ENCODE assay signal across 1 cellular context in the genomic region with DNA sequence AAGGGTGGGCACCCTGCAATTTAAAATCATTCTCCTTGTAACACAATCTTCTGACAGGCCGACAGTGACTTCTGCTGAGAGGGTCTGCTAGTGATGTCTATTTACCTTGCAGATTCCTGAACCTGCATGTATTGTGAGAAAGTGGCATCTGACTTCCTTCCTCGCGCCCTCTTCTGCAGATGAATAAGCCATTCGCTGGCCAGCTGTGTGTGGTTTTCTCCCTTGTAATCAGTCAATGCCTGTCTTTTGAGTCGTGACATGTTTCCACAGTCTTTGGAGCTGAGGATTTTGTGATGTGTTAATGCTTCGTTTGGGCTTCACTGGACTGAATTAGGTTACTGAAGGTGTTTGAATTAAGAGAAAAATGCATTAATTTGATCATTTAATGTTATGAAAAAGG.
TF ChIP-seq lines count a peak whose summit lies in the region.

No MANE protein-coding gene starts in this region.

TF ChIP-seq in SK-N-SH, 30 proteins besides CTCF, POLR2A, EP300 and RAD21 (continued from another document):
- TF ChIP-seq, protein P1, sequence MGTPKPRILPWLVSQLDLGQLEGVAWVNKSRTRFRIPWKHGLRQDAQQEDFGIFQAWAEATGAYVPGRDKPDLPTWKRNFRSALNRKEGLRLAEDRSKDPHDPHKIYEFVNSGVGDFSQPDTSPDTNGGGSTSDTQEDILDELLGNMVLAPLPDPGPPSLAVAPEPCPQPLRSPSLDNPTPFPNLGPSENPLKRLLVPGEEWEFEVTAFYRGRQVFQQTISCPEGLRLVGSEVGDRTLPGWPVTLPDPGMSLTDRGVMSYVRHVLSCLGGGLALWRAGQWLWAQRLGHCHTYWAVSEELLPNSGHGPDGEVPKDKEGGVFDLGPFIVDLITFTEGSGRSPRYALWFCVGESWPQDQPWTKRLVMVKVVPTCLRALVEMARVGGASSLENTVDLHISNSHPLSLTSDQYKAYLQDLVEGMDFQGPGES (IDR thresholded peaks at IDR 0.05; ENCODE audit: low read depth, low read length): no peak
- TF ChIP-seq SMC3 (IDR thresholded peaks at IDR 0.05; ENCODE audit: low read depth, low read length) (no peak), NFIC (IDR thresholded peaks at IDR 0.05; ENCODE audit: borderline replicate concordance) (no peak), POLR2AphosphoS5 (IDR thresholded peaks at IDR 0.05; ENCODE audit: low read depth, low read length) (no peak), RCOR1 (IDR thresholded peaks at IDR 0.05; ENCODE audit: low read length) (no peak), GATA2 (CRISPR knock-in tag; IDR thresholded peaks at IDR 0.05) (no peak), NRF1 (IDR thresholded peaks at IDR 0.05; ENCODE audit: low read depth, low read length) (no peak), TAF1 (IDR thresholded peaks at IDR 0.05; ENCODE audit: borderline replicate concordance, low read depth, low read length) (no peak), MEF2A (IDR thresholded peaks at IDR 0.05; ENCODE audit: borderline replicate concordance, low read depth) (no peak)
- TF ChIP-seq, protein P2, sequence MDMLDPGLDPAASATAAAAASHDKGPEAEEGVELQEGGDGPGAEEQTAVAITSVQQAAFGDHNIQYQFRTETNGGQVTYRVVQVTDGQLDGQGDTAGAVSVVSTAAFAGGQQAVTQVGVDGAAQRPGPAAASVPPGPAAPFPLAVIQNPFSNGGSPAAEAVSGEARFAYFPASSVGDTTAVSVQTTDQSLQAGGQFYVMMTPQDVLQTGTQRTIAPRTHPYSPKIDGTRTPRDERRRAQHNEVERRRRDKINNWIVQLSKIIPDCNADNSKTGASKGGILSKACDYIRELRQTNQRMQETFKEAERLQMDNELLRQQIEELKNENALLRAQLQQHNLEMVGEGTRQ (IDR thresholded peaks at IDR 0.05; ENCODE audit: borderline replicate concordance, low read depth, low read length): no peak
